In genomic region chr4:178136736-178137345, GRCh38 we compare ENCODE assay signal across 27 cellular contexts.
"Had no signal": no experiment of that assay in that cellular context is flagged by ENCODE, and none has a peak within 500 bp of the region (broad histone marks: within the 10 kb centered on the region; RNA-seq: fewer than 3 reads in every experiment).

No MANE protein-coding gene starts in this region.

- DNase-seq: activated B cell treated with CpG ODN at 0.5 μM for 24 hours; activated CD4-positive, alpha-beta memory T cell treated with anti-CD3 and anti-CD28 coated beads for 36 hours; activated CD4-positive, alpha-beta T cell treated with anti-CD3 and anti-CD28 coated beads for 36 hours; activated CD4-positive, CD25-positive, alpha-beta regulatory T cell treated with anti-CD3 and anti-CD28 coated beads, Interleukin-2, amount 50 U/mL, for 72 hours; activated CD8-positive, alpha-beta memory T cell treated with anti-CD3 and anti-CD28 coated beads, Interleukin-2, amount 10 ng/mL, durations not matched to agents 7 days and 5 days; activated CD8-positive, alpha-beta memory T cell treated with anti-CD3 and anti-CD28 coated beads, Interleukin-2, amount 50 U/mL, for 4 hours; activated CD8-positive, alpha-beta T cell treated with anti-CD3 and anti-CD28 coated beads, Interleukin-2, amount 10 ng/mL, durations not matched to agents 7 days and 5 days; activated gamma-delta T cell; activated naive CD4-positive, alpha-beta T cell; activated naive CD4-positive, alpha-beta T cell treated with anti-CD3 and anti-CD28 coated beads, Interleukin-2, amount 10 ng/mL, durations not matched to agents 7 days and 5 days; activated naive CD8-positive, alpha-beta T cell treated with anti-CD3 and anti-CD28 coated beads, Interleukin-2, amount 10 ng/mL, durations not matched to agents 7 days and 5 days; activated T-cell treated with anti-CD3 and anti-CD28 coated beads, Interleukin-2, amount 50 U/mL, for 1 hour; activated T-cell treated with anti-CD3 and anti-CD28 coated beads, Interleukin-2, amount 50 U/mL, for 48 hours; effector memory CD4-positive, alpha-beta T cell; endodermal cell; foreskin fibroblast; T-helper 1 cell; T-helper 17 cell; T1000; WERI-Rb-1 had no signal

- H3K4me3 ChIP-seq: ascending aorta, breast epithelium, cardiac muscle cell, coronary artery, dorsolateral prefrontal cortex had no signal

- H3K4me1 ChIP-seq: ascending aorta, breast epithelium had no signal

- H3K36me3 ChIP-seq: ascending aorta, breast epithelium, cardiac muscle cell, WERI-Rb-1 had no signal

- H3K27ac ChIP-seq: ascending aorta, breast epithelium, cardiac muscle cell, coronary artery, dorsolateral prefrontal cortex, WERI-Rb-1 had no signal

- ATAC-seq: activated CD4-positive, alpha-beta T cell treated with anti-CD3 and anti-CD28 coated beads for 36 hours; activated CD8-positive, alpha-beta memory T cell treated with anti-CD3 and anti-CD28 coated beads, Interleukin-2, amount 10 ng/mL, durations not matched to agents 7 days and 5 days; activated CD8-positive, alpha-beta T cell treated with anti-CD3 and anti-CD28 coated beads, Interleukin-2, amount 10 ng/mL, durations not matched to agents 7 days and 5 days; activated naive CD4-positive, alpha-beta T cell treated with anti-CD3 and anti-CD28 coated beads, Interleukin-2, amount 50 U/mL, for 72 hours; esophagus mucosa; T-helper 17 cell had no signal

- H3K9me3 ChIP-seq: ascending aorta, breast epithelium had no signal

- H3K27me3 ChIP-seq: ascending aorta, breast epithelium, cardiac muscle cell, dorsolateral prefrontal cortex had no signal
